Comparison of ENCODE assay signal across 22 cellular contexts in the genomic region with DNA sequence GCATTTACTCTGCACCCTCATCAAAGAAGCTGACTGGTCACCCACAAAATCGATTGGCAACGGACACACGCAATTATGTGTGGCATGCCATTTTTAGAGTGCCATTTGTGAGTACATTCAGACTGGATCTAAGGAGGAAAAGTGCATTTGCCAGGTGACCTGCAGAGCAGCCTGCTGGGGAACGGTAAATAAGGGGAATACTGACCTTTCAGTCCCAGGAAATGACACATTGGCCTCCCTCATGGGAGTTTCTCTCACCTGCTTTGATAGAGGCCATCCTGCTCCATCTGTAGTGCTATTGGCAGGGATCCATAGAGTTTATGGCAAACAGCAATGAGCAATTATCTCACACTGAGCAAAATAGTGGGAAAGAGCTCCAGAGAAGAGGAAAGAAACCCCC.
"Had no signal": no experiment of that assay in that cellular context is flagged by ENCODE, and none has a peak within 500 bp of the region (broad histone marks: within the 10 kb centered on the region; RNA-seq: fewer than 3 reads in every experiment).

No MANE protein-coding gene starts in this region.

- H3K4me1 Mint-ChIP-seq: activated CD4-positive, alpha-beta T cell treated with anti-CD3 and anti-CD28 coated beads for 36 hours; activated naive CD8-positive, alpha-beta T cell treated with anti-CD3 and anti-CD28 coated beads, Interleukin-2, amount 10 ng/mL, durations not matched to agents 7 days and 5 days; immature natural killer cell; neural crest cell had no signal

- ATAC-seq: activated CD4-positive, alpha-beta T cell treated with anti-CD3 and anti-CD28 coated beads for 36 hours; body of pancreas; esophagus mucosa; gastroesophageal sphincter; heart left ventricle; left ventricle myocardium superior; WTC11 had no signal

- H3K9me3 Mint-ChIP-seq: activated naive CD8-positive, alpha-beta T cell treated with anti-CD3 and anti-CD28 coated beads, Interleukin-2, amount 10 ng/mL, durations not matched to agents 7 days and 5 days; activated T-helper 1 cell treated with anti-CD3 and anti-CD28 coated beads, Interleukin-12 subunit alpha, Interleukin-12 subunit beta, Interleukin-2, Interleukin-4 antibody, amounts not matched to agents 30 ng/mL and 10 ng/mL and 1 ng/mL, durations not matched to agents 14 hours and 24 hours and 36 hours; neural crest cell; WTC11 had no signal

- DNase-seq: activated CD4-positive, alpha-beta T cell treated with anti-CD3 and anti-CD28 coated beads for 36 hours; activated CD4-positive, alpha-beta T cell treated with anti-CD3 and anti-CD28 coated beads, Interleukin-2, amount 50 U/mL, for 48 hours; activated naive CD8-positive, alpha-beta T cell treated with anti-CD3 and anti-CD28 coated beads, Interleukin-2, amount 10 ng/mL, durations not matched to agents 7 days and 5 days; activated T-cell treated with anti-CD3 and anti-CD28 coated beads for 4 hours; amygdala; body of pancreas; cortex of kidney; effector CD4-positive, alpha-beta T cell; heart left ventricle; immature natural killer cell; kidney glomerular epithelial cell; left ventricle myocardium superior; stimulated activated CD4-positive, alpha-beta T cell treated with anti-CD3 and anti-CD28 coated beads, Interleukin-12 subunit alpha, Interleukin-12 subunit beta, amount 100 ng/mL, for 4 hours; stimulated activated CD4-positive, alpha-beta T cell treated with anti-CD3 and anti-CD28 coated beads, Interleukin-1b, Interleukin-23, amount 100 ng/mL, for 48 hours; stimulated activated CD8-positive, alpha-beta memory T cell treated with anti-CD3 and anti-CD28 coated beads, Interleukin-4, amount 100 ng/mL, for 48 hours; stimulated activated naive CD4-positive, alpha-beta T cell treated with Interleukin-2 at 50 U/mL for 16 hours; thyroid gland had no signal

- H3K4me3 Mint-ChIP-seq: activated CD4-positive, alpha-beta T cell treated with anti-CD3 and anti-CD28 coated beads for 36 hours; activated naive CD8-positive, alpha-beta T cell treated with anti-CD3 and anti-CD28 coated beads, Interleukin-2, amount 10 ng/mL, durations not matched to agents 7 days and 5 days; activated T-helper 1 cell treated with anti-CD3 and anti-CD28 coated beads, Interleukin-12 subunit alpha, Interleukin-12 subunit beta, Interleukin-2, Interleukin-4 antibody, amounts not matched to agents 30 ng/mL and 10 ng/mL and 1 ng/mL, durations not matched to agents 14 hours and 24 hours and 36 hours; immature natural killer cell; neural crest cell; WTC11 had no signal

- H3K27ac Mint-ChIP-seq: activated CD4-positive, alpha-beta T cell treated with anti-CD3 and anti-CD28 coated beads for 36 hours; activated naive CD8-positive, alpha-beta T cell treated with anti-CD3 and anti-CD28 coated beads, Interleukin-2, amount 10 ng/mL, durations not matched to agents 7 days and 5 days; activated T-helper 1 cell treated with anti-CD3 and anti-CD28 coated beads, Interleukin-12 subunit alpha, Interleukin-12 subunit beta, Interleukin-2, Interleukin-4 antibody, amounts not matched to agents 30 ng/mL and 10 ng/mL and 1 ng/mL, durations not matched to agents 14 hours and 24 hours and 36 hours; immature natural killer cell; WTC11 had no signal

- H3K36me3 Mint-ChIP-seq: activated naive CD8-positive, alpha-beta T cell treated with anti-CD3 and anti-CD28 coated beads, Interleukin-2, amount 10 ng/mL, durations not matched to agents 7 days and 5 days; immature natural killer cell had no signal

- H3K27me3 Mint-ChIP-seq: activated CD4-positive, alpha-beta T cell treated with anti-CD3 and anti-CD28 coated beads for 36 hours; activated naive CD8-positive, alpha-beta T cell treated with anti-CD3 and anti-CD28 coated beads, Interleukin-2, amount 10 ng/mL, durations not matched to agents 7 days and 5 days had no signal
